ENCODE assay signal across 10 cellular contexts in the genomic region with DNA sequence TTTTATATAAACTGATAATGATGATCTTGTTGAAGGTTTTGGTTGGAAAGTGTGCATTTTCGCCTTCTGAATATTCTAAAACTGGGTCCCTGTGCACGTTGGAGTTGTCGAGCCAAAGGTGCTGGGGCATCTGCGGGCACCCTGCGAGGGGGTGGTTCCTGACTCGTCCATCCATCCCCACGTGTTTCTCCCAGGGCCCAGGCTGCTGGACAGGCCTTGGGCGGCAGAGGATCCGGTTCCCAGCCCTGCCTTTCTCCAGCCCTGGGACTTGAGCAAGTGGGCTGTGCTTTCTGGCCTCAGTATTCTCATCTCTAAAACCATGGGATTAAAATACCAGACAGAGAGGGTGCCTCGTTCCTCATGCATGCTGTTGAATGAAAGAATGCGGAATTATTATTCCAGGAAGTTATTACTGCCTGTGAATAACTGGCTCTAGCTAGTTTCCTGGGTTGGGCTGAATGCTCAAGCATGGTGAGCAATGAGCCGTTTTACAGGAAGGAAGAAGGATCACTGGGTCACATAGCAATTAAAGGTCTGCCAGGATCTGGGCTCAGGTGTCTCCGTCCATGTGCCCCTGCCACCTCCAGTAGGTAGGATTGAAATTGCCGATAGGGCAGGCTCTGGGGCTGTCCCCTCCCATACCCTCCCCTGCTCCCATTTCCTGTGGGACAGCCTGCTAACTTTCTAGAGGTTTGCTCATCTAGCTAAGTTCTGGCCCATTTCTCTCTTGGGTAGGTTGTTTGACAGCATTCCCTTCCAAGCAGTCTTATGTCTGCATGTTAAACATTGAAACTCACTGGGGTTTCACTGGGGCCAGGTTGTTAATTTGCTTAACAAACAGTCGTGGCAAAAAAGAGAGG.
A peak's percentile ranks its signal among the peaks of the same experiment; 100 is the strongest.
DNase-seq lines count a peak whose midpoint lies in the region; ATAC-seq and TF ChIP-seq lines count a peak whose summit lies in the region.
"Had no signal": no experiment of that assay in that cellular context is flagged by ENCODE, and none has a peak within 500 bp of the region (broad histone marks: within the 10 kb centered on the region; RNA-seq: fewer than 3 reads in every experiment).

No MANE protein-coding gene starts in this region.

- no peaks in the 10 kb centered on the region for H3K79me2 ChIP-seq in Loucy (ENCODE audit: insufficient read depth, low read length)

- H3K4me2 ChIP-seq in Loucy (ENCODE audit: low read depth, low read length, poor library complexity, severe bottlenecking): peak overlapping the region; percentile 30

- ATAC-seq in left colon (peak; percentile 87), left lung (no peak)
- ATAC-seq: heart left ventricle, natural killer cell had no signal

- H3K9me2 ChIP-seq in Loucy (replicated peaks; ENCODE audit: low read depth, low read length): no peaks in the 10 kb centered on the region

- H3K36me3 ChIP-seq in Loucy (ENCODE audit: insufficient read depth, low read length) (no peaks in the 10 kb centered on the region), stomach (no peaks in the 10 kb centered on the region), left lung (no peaks in the 10 kb centered on the region)
- H3K36me3 ChIP-seq: heart left ventricle had no signal

- no peak for TF ChIP-seq EP300 in stomach (IDR thresholded peaks at IDR 0.05)

- H3F3A ChIP-seq in Loucy (ENCODE audit: low read depth): no peaks in the 10 kb centered on the region

- peak overlapping the region; percentile 40 for H3K9ac ChIP-seq in Loucy (ENCODE audit: low read depth, low read length, poor library complexity, severe bottlenecking)

- no peaks in the 10 kb centered on the region for H4K20me1 ChIP-seq in Loucy (ENCODE audit: insufficient read depth, low read length, poor library complexity, severe bottlenecking)

- peaks cover 28% of the 10 kb centered on the region for H3K4me1 ChIP-seq in Loucy (ENCODE audit: insufficient read depth, low read length, poor library complexity, severe bottlenecking)
- H3K4me1 ChIP-seq in stomach: peaks cover 0 to 5% (median 0%) of the 10 kb centered on the region in 4 donors
- H3K4me1 ChIP-seq in left lung: no peaks in the 10 kb centered on the region
- H3K4me1 ChIP-seq: heart left ventricle had no signal

- H3K9me3 ChIP-seq in Loucy (ENCODE audit: insufficient read depth, low read depth, low read length): no peaks in the 10 kb centered on the region
- H3K9me3 ChIP-seq in stomach: no peaks in the 10 kb centered on the region
- no peaks in the 10 kb centered on the region for H3K9me3 ChIP-seq in left lung

- H3K27me3 ChIP-seq in Loucy (ENCODE audit: insufficient read depth, low read length, poor library complexity, severe bottlenecking): no peaks in the 10 kb centered on the region
- H3K27me3 ChIP-seq in stomach: no peaks in the 10 kb centered on the region
- H3K27me3 ChIP-seq in left lung: no peaks in the 10 kb centered on the region
- H3K27me3 ChIP-seq: heart left ventricle had no signal

- WGBS in stomach, 5 donors: 71 to 77% (median 73%) methylated on average over 13 to 15 of the region's 15 CpGs

- DNase-seq in choroid plexus epithelial cell (ENCODE audit: low read depth) (peak; percentile 55), left colon (peak in 1 of 2 donors; percentile 24), stomach (peak; percentile 20), left lung (no peak), hippocampal formation (lab: John Stamatoyannopoulos, UW) (no peak), activated T-cell treated with anti-CD3 and anti-CD28 coated beads for 4 hours (no peak)
- DNase-seq: natural killer cell had no signal

- no peak overlapping the region for H3K27ac ChIP-seq in stomach
- H3K27ac ChIP-seq in left lung: no peak overlapping the region
- H3K27ac ChIP-seq: heart left ventricle, HL-60 had no signal

- TF ChIP-seq POLR2A in stomach (IDR thresholded peaks at IDR 0.05): no peak

- peak overlapping the region; percentile 37 for H2AFZ ChIP-seq in Loucy (ENCODE audit: low read length)

- H3K4me3 ChIP-seq in Loucy (ENCODE audit: low read length, poor library complexity, severe bottlenecking) (peak overlapping the region; percentile 2), choroid plexus epithelial cell (ENCODE audit: low read depth, low read length) (no peak overlapping the region), stomach (no peak overlapping the region), left lung (no peak overlapping the region)
- H3K4me3 ChIP-seq: heart left ventricle had no signal

- intact Hi-C loops in left colon (cut with DNase I, micrococcal nuclease): no loop called here
- intact Hi-C loops in stomach (cut with DNase I; ENCODE audit: low total_unique reads): no loop called here
- intact Hi-C loops in left lung (cut with DNase I): no loop called here

- TF ChIP-seq CTCF in Loucy (conservative IDR thresholded peaks at IDR 0.05; ENCODE audit: low read length) (no peak), choroid plexus epithelial cell (conservative IDR thresholded peaks at IDR 0.05; ENCODE audit: low read depth, low read length) (no peak), stomach (IDR thresholded peaks at IDR 0.05) (no peak), left lung (IDR thresholded peaks at IDR 0.05) (no peak)

Comparison
In these comparisons a context has a peak if more than half of its experiments do, and no peak if none do; other contexts are left out.
1. DNase-seq: peak in choroid plexus epithelial cell (single experiment) and stomach (single experiment); none in left lung (0 of 2), hippocampal formation (0 of 2) and activated T-cell treated with anti-CD3 and anti-CD28 coated beads for 4 hours (single experiment).